13 cellular contexts compared by ENCODE assay signal in the genomic region with DNA sequence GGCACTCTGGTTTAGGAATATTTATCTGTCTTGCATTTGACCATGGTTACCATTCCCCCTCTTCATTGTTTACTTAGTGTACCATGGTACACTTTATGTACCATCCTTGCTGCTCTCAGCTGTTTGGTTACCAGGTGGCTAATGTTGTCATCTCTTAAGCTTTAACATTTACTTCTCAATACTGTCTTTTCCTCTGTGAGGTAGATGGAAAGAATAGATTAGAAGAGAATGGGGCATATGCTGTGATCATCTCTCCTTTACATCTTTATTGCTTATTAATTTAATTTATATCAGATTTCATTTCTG.
DNase-seq lines count a peak whose midpoint lies in the region; ATAC-seq, FAIRE-seq and TF ChIP-seq lines count a peak whose summit lies in the region.
"Had no signal": no experiment of that assay in that cellular context is flagged by ENCODE, and none has a peak within 500 bp of the region (broad histone marks: within the 10 kb centered on the region; RNA-seq: fewer than 3 reads in every experiment).

No MANE protein-coding gene starts in this region.

- H3K9me3 ChIP-seq in SJSA1 (replicated peaks) (no peaks in the 10 kb centered on the region), endothelial cell of umbilical vein (replicated peaks; ENCODE audit: control insufficient read depth, insufficient read depth, low read length) (no peaks in the 10 kb centered on the region), right cardiac atrium (ENCODE audit: control insufficient read depth, low read length) (no peaks in the 10 kb centered on the region)
- H3K9me3 ChIP-seq: gastroesophageal sphincter, ovary, thoracic aorta had no signal

- H3K27ac ChIP-seq in SJSA1: peak overlapping the region; percentile 29; the same call in 1 of the 2 replicates
- H3K27ac ChIP-seq in endothelial cell of umbilical vein (ENCODE audit: insufficient read depth, low read depth, low read length): peak overlapping the region; percentile 95
- no peak overlapping the region for H3K27ac ChIP-seq in right cardiac atrium (ENCODE audit: low read length)
- H3K27ac ChIP-seq: ovary had no signal

- POLR2A ChIA-PET in endothelial cell of umbilical vein (lab: Charles Lee): no interaction called here

- intact Hi-C loops in endothelial cell of umbilical vein (cut with micrococcal nuclease): loop anchor here (2.0 kb wide), 1 partner anchor 34 kb away; no protein-coding TSS in a partner anchor
- intact Hi-C loops in right cardiac atrium (cut with DNase I): loop anchor here in 1 of 4 donors (10.0 kb wide), 1 partner anchor 226 kb away; no protein-coding TSS in a partner anchor

- H3K79me2 ChIP-seq in endothelial cell of umbilical vein (ENCODE audit: control insufficient read depth, insufficient read depth, low read length): peaks cover 30% of the 10 kb centered on the region

- H3K27ac Mint-ChIP-seq in activated T-cell treated with anti-CD3 and anti-CD28 coated beads, Interleukin-2, amount 50 U/mL, for 72 hours: peak overlapping the region; percentile 91
- peak overlapping the region; percentile 95 for H3K27ac Mint-ChIP-seq in stimulated activated naive CD8-positive, alpha-beta T cell treated with anti-CD3 and anti-CD28 coated beads, Interleukin-15, Interleukin-2, amounts not matched to agents 100 ng/mL and 50 ng/mL, for 24 hours

- H2AFZ ChIP-seq in endothelial cell of umbilical vein (ENCODE audit: low read depth, low read length): no peak overlapping the region

- peaks cover 9 to 15% of the 10 kb centered on the region in 2 donors for H3K36me3 Mint-ChIP-seq in activated T-cell treated with anti-CD3 and anti-CD28 coated beads, Interleukin-2, amount 50 U/mL, for 72 hours (ENCODE audit: insufficient read depth in 2 of 2)
- peaks cover 44% of the 10 kb centered on the region for H3K36me3 Mint-ChIP-seq in stimulated activated naive CD8-positive, alpha-beta T cell treated with anti-CD3 and anti-CD28 coated beads, Interleukin-15, Interleukin-2, amounts not matched to agents 100 ng/mL and 50 ng/mL, for 24 hours (ENCODE audit: low read depth)

- H3K4me3 Mint-ChIP-seq in activated T-cell treated with anti-CD3 and anti-CD28 coated beads, Interleukin-2, amount 50 U/mL, for 72 hours: peak overlapping the region; percentile 58 to 92
- H3K4me3 Mint-ChIP-seq in stimulated activated naive CD8-positive, alpha-beta T cell treated with anti-CD3 and anti-CD28 coated beads, Interleukin-15, Interleukin-2, amounts not matched to agents 100 ng/mL and 50 ng/mL, for 24 hours: peak overlapping the region; percentile 70

- no peak for TF ChIP-seq CTCF in endothelial cell of umbilical vein (IDR thresholded peaks at IDR 0.05; ENCODE audit: extremely low read depth in 1 of 2, insufficient read depth in 1 of 2, low read depth in 1 of 2, low read length in 2 of 2)

- no peaks in the 10 kb centered on the region for H3K27me3 Mint-ChIP-seq in activated T-cell treated with anti-CD3 and anti-CD28 coated beads, Interleukin-2, amount 50 U/mL, for 72 hours (ENCODE audit: low read depth)
- H3K27me3 Mint-ChIP-seq in stimulated activated naive CD8-positive, alpha-beta T cell treated with anti-CD3 and anti-CD28 coated beads, Interleukin-15, Interleukin-2, amounts not matched to agents 100 ng/mL and 50 ng/mL, for 24 hours: no peaks in the 10 kb centered on the region

- H4K20me1 ChIP-seq in endothelial cell of umbilical vein (replicated peaks; ENCODE audit: control insufficient read depth, extremely low read depth, insufficient read depth, low read length): no peaks in the 10 kb centered on the region

- H3K4me3 ChIP-seq in SJSA1: no peak overlapping the region
- H3K4me3 ChIP-seq in endothelial cell of umbilical vein (replicated peaks in 1 of 3; ENCODE audit: insufficient read depth in 1 of 3, low read depth in 1 of 3, low read length in 3 of 3): no peak overlapping the region
- H3K4me3 ChIP-seq in right cardiac atrium (ENCODE audit: low read length): no peak overlapping the region
- H3K4me3 ChIP-seq: gastroesophageal sphincter, ovary, thoracic aorta had no signal

- BruUV-seq in endothelial cell of umbilical vein (replicated peaks; lab: Mats Ljungman, UMichigan): no TSS peak

- H3K36me3 ChIP-seq in SJSA1: no peaks in the 10 kb centered on the region
- no peaks in the 10 kb centered on the region for H3K36me3 ChIP-seq in endothelial cell of umbilical vein (ENCODE audit: control insufficient read depth in 2 of 2, extremely low read depth in 1 of 2, insufficient read depth in 2 of 2, low read length in 2 of 2)
- H3K36me3 ChIP-seq: gastroesophageal sphincter, ovary, thoracic aorta had no signal

- ATAC-seq in activated T-cell treated with anti-CD3 and anti-CD28 coated beads, Interleukin-2, amount 50 U/mL, for 72 hours (replicated peaks in 1 of 2): peak; percentile 45 to 51
- no peak for ATAC-seq in right cardiac atrium
- ATAC-seq: gastroesophageal sphincter had no signal

- H3K9me3 Mint-ChIP-seq in activated T-cell treated with anti-CD3 and anti-CD28 coated beads, Interleukin-2, amount 50 U/mL, for 72 hours: no peaks in the 10 kb centered on the region
- H3K9me3 Mint-ChIP-seq in stimulated activated naive CD8-positive, alpha-beta T cell treated with anti-CD3 and anti-CD28 coated beads, Interleukin-15, Interleukin-2, amounts not matched to agents 100 ng/mL and 50 ng/mL, for 24 hours: no peaks in the 10 kb centered on the region

- H3K4me1 Mint-ChIP-seq in activated T-cell treated with anti-CD3 and anti-CD28 coated beads, Interleukin-2, amount 50 U/mL, for 72 hours (ENCODE audit: low read depth): peaks cover 88% of the 10 kb centered on the region
- peaks cover 88% of the 10 kb centered on the region for H3K4me1 Mint-ChIP-seq in stimulated activated naive CD8-positive, alpha-beta T cell treated with anti-CD3 and anti-CD28 coated beads, Interleukin-15, Interleukin-2, amounts not matched to agents 100 ng/mL and 50 ng/mL, for 24 hours (ENCODE audit: low read depth)

- dilution Hi-C loops in endothelial cell of umbilical vein (cut with MboI; ENCODE audit: extremely low pct_ligation_motif_present, low sequenced_read_pairs): no loop called here

- peak overlapping the region; percentile 58 for H3K9ac ChIP-seq in endothelial cell of umbilical vein (replicated peaks; ENCODE audit: extremely low read depth, insufficient read depth, low read length)

- no peak for DNase-seq in activated T-cell treated with anti-CD3 and anti-CD28 coated beads, Interleukin-2, amount 50 U/mL, for 72 hours
- no peak for DNase-seq in activated T-cell treated with anti-CD3 and anti-CD28 coated beads, Interleukin-2, amount 50 U/mL, for 1 hour
- DNase-seq in SJSA1 (ENCODE audit: low read depth in 1 of 2, low spot score in 2 of 2): no peak
- no peak for DNase-seq in endothelial cell of umbilical vein (ENCODE audit: low read depth, low spot score)
- DNase-seq in kidney glomerular epithelial cell (lab: John Stamatoyannopoulos, UW): no peak
- DNase-seq in SK-N-DZ (ENCODE audit: low spot score): no peak
- no peak for DNase-seq in right cardiac atrium
- DNase-seq: NCI-H1694 had no signal

- TF ChIP-seq POLR2A in endothelial cell of umbilical vein (IDR thresholded peaks at IDR 0.05; ENCODE audit: low read depth, low read length): no peak

- H3K27me3 ChIP-seq in SJSA1 (replicated peaks): no peaks in the 10 kb centered on the region
- no peaks in the 10 kb centered on the region for H3K27me3 ChIP-seq in endothelial cell of umbilical vein (ENCODE audit: control insufficient read depth in 2 of 2, insufficient read depth in 2 of 2, low read length in 2 of 2)
- no peaks in the 10 kb centered on the region for H3K27me3 ChIP-seq in right cardiac atrium (ENCODE audit: control insufficient read depth, insufficient read depth)
- H3K27me3 ChIP-seq: gastroesophageal sphincter, ovary had no signal

- H3K4me1 ChIP-seq in SJSA1 (replicated peaks): peaks cover 17% of the 10 kb centered on the region
- peaks cover 32% of the 10 kb centered on the region for H3K4me1 ChIP-seq in endothelial cell of umbilical vein (ENCODE audit: control insufficient read depth, extremely low read depth, insufficient read depth, low read length)
- peaks cover 6% of the 10 kb centered on the region for H3K4me1 ChIP-seq in right cardiac atrium (ENCODE audit: control insufficient read depth, insufficient read depth, low read length)

- CTCF ChIA-PET in endothelial cell of umbilical vein (lab: Charles Lee): interaction anchor here (0.8 to 5.8 kb wide), 9 partner anchors 10 to 415 kb away, joined by 3 to 46 read pairs (median 4); partner anchors contain the start of gene NCOA3

- no peak for FAIRE-seq in endothelial cell of umbilical vein (lab: Jason Lieb, UNC)
- FAIRE-seq: G401.6 had no signal

- peak overlapping the region; percentile 74 for H3K4me2 ChIP-seq in endothelial cell of umbilical vein (ENCODE audit: insufficient read depth, low read length)

- H3K9me1 ChIP-seq in endothelial cell of umbilical vein (replicated peaks; ENCODE audit: control insufficient read depth, extremely low read depth, insufficient read depth, low read length): no peaks in the 10 kb centered on the region

TF ChIP-seq in endothelial cell of umbilical vein, 7 proteins besides CTCF, POLR2A, EP300 and RAD21:
- no peak for TF ChIP-seq EZH2 (IDR thresholded peaks at IDR 0.05; ENCODE audit: borderline replicate concordance, low read depth, low read length, severe bottlenecking)
- TF ChIP-seq JUN (IDR thresholded peaks at IDR 0.05; ENCODE audit: borderline replicate concordance, insufficient read depth, insufficient read length, low read depth): no peak
- no peak for TF ChIP-seq FOS (IDR thresholded peaks at IDR 0.05; ENCODE audit: borderline replicate concordance, insufficient read depth, low read length)
- TF ChIP-seq, protein P1, sequence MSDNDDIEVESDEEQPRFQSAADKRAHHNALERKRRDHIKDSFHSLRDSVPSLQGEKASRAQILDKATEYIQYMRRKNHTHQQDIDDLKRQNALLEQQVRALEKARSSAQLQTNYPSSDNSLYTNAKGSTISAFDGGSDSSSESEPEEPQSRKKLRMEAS (IDR thresholded peaks at IDR 0.05; ENCODE audit: insufficient read depth, insufficient read length): no peak
- no peak for TF ChIP-seq MYC (IDR thresholded peaks at IDR 0.05; ENCODE audit: low read depth, low read length)
- TF ChIP-seq POLR2AphosphoS5 (IDR thresholded peaks at IDR 0.05; ENCODE audit: insufficient read depth, low read depth, low read length): no peak
- no peak for TF ChIP-seq GATA2 (IDR thresholded peaks at IDR 0.05; ENCODE audit: insufficient read depth, insufficient read length, low read depth, low read length)

Comparison
In these comparisons a context has a peak if more than half of its experiments do, and no peak if none do; other contexts are left out.
1. ATAC-seq: peak in activated T-cell treated with anti-CD3 and anti-CD28 coated beads, Interleukin-2, amount 50 U/mL, for 72 hours (2 of 2); none in right cardiac atrium (0 of 2).